ENCODE assay signal across 7 cellular contexts in the genomic region with DNA sequence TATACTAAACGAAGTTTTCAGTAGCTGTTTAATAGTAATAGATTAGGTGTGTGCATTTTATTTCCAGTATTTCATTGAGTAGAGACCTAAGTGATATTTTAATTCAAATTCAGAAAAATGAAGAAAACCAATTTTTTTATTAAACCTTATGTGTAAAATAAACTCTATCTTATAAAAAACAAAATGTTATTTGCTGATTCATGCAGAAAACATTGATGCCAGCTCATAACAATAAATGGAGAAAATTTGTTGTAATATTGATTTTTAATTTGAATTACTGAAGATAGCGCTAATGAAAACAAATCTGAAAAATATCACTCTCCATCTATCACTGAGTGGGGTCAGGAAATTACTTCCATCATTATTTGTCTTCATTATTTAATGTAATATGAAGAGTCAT.
"Had no signal": no experiment of that assay in that cellular context is flagged by ENCODE, and none has a peak within 500 bp of the region (broad histone marks: within the 10 kb centered on the region; RNA-seq: fewer than 3 reads in every experiment).

No MANE protein-coding gene starts in this region.

- DNase-seq: H9, HCEC 1CT, KBM-7 had no signal

- H2AFZ ChIP-seq: GM23338 had no signal

- H3K4me2 ChIP-seq: GM23338 had no signal

- H3K4me3 ChIP-seq: GM23338 had no signal

- H3K9me3 Mint-ChIP-seq: GM23338 had no signal

- ATAC-seq: GM23338 had no signal

- H3K4me3 Mint-ChIP-seq: GM23338, H9 had no signal

- H3K27ac Mint-ChIP-seq: GM23338, H9 had no signal

- FAIRE-seq: H1, H54, HTR-8/SVneo had no signal
